Comparison of ENCODE assay signal across 8 cellular contexts in the genomic region with DNA sequence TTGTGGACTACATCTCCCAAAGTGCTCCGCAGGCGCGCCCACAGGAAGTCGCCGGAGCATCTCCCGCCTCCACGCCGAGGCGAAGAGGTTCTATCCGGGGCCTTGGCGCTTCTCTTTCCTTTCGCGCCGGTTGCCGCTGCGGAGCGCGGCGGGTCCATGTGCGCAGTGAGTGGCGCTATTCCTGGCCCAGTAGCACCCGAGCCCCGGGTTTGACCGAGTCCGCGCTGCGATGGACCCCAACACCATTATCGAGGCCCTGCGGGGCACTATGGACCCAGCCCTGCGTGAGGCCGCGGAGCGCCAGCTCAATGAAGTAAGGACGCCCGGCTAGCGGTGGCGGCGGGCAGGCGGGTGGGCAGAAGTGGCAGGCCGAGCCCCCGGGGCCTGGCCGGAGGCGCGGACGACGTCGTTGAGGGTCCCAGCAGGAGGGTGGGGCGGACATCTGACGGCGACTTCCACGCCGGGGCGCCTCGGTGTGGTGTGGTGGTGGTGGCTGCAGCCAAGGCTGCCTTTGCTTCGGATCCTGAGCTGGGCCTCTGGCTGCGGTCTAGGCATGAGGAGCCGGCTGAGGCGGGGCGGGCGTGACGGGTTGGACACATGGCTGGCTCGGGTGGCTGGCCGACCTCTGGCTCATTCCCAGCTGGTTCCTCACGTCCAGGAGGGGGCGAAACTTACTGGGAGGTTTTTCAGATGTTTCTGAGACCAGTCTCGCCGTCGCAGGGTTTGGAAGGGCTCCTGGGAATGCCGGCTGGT. TPM values are rescaled to one million over a fixed set of nuclear protein-coding genes. Genes with fewer than 3 reads are reported as not detected.
DNase-seq lines count a peak whose midpoint lies in the region; ATAC-seq and TF ChIP-seq lines count a peak whose summit lies in the region.

A gene (plus strand): TSS at position 118 of the 753 bp plus-strand sequence. CDS start 112 bp downstream, at position 230.

- peak; percentile 47 for TF ChIP-seq CTCF in AG09319 (IDR thresholded peaks at IDR 0.05; ENCODE audit: low read depth, low read length)

- peak; percentile 76 for DNase-seq in AG09319 (ENCODE audit: extremely low read depth, low read depth)
- DNase-seq in NCI-H446 (lab: John Stamatoyannopoulos, UW): peak; percentile 91 to 93
- DNase-seq in activated CD4-positive, alpha-beta T cell treated with anti-CD3 and anti-CD28 coated beads for 1 hour: peak; percentile 82
- peak; percentile 92 for DNase-seq in cerebellum (ENCODE audit: low spot score)
- DNase-seq in kidney tubule cell (ENCODE audit: low spot score): peak; percentile 92
- peak; percentile 59 to 87 (median 80) for DNase-seq in stimulated activated CD4-positive, alpha-beta T cell treated with anti-CD3 and anti-CD28 coated beads, Interleukin-1b, Interleukin-23, amount 100 ng/mL, for 24 hours (ENCODE audit: low read depth in 4 of 4, low spot score in 1 of 4)

- ATAC-seq in GM18909 (IDR thresholded peaks at IDR 0.05; ENCODE audit: poor library complexity, unreplicated experiment) (peak; percentile 93), HG03175 (IDR thresholded peaks at IDR 0.05; ENCODE audit: unreplicated experiment) (peak; percentile 94)

RNA-seq across cellular contexts. Expression of the gene that starts here (rescaled TPM):
- 157 TPM for total RNA-seq in cerebellum

Comparison
In these comparisons a context has a peak if more than half of its experiments do, and no peak if none do; other contexts are left out.
1. Peak in every context shown above with its lines: DNase-seq and ATAC-seq.